In the genomic region with DNA sequence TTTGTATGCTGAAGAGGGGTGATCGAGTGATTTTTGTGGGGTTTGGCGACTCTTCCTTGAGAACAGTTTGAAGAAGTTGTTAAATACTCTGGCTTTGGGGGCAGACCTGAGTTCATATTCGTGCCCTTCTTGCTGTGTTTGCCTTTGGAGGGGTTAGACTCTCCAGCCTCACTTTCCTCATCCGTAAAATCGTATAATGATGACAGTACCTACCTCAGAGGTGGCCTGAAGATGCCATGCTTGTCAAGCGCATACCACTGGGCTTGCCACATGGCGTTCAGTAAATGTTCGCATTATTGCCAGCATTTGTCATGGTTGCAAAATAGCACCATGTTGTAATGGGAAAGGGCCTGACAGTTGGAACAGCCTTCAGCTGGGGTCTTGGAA, we compare ENCODE assay signal across 1 cellular context.
TF ChIP-seq lines count a peak whose summit lies in the region.

No MANE protein-coding gene starts in this region.

TF ChIP-seq in IMR-90, 13 proteins besides CTCF, POLR2A, EP300 and RAD21 (continued from another document):
- no peak for TF ChIP-seq MAZ (IDR thresholded peaks at IDR 0.05; ENCODE audit: borderline replicate concordance, low read depth, low read length)
- no peak for TF ChIP-seq MAFK (IDR thresholded peaks at IDR 0.05; ENCODE audit: low read depth, low read length)
- TF ChIP-seq ELK1 (IDR thresholded peaks at IDR 0.05; ENCODE audit: borderline replicate concordance, low read depth, low read length), result no peak
- TF ChIP-seq CEBPB (IDR thresholded peaks at IDR 0.05; ENCODE audit: low read depth, low read length), result peak; percentile 91
